In genomic region chr4:141223418-141223817, GRCh38 we compare ENCODE assay signal across 26 cellular contexts. TPM values are rescaled to one million over a fixed set of nuclear protein-coding genes. Genes with fewer than 3 reads are reported as not detected.
DNase-seq lines count a peak whose midpoint lies in the region; ATAC-seq and TF ChIP-seq lines count a peak whose summit lies in the region.
"Had no signal": no experiment of that assay in that cellular context is flagged by ENCODE, and none has a peak within 500 bp of the region (broad histone marks: within the 10 kb centered on the region; RNA-seq: fewer than 3 reads in every experiment).

No MANE protein-coding gene starts in this region.

- no peak for TF ChIP-seq CTCF in left ventricle myocardium inferior (IDR thresholded peaks at IDR 0.05; ENCODE audit: borderline replicate concordance)

- H3K9me3 ChIP-seq in left ventricle myocardium inferior (replicated peaks) (no peaks in the 10 kb centered on the region), skeletal muscle tissue (ENCODE audit: control insufficient read depth in 3 of 3, low read length in 3 of 3) (no peaks in the 10 kb centered on the region)
- H3K9me3 ChIP-seq: left lung, SJSA1, thoracic aorta had no signal

- H3K27me3 ChIP-seq in left ventricle myocardium inferior (ENCODE audit: low read depth) (no peaks in the 10 kb centered on the region), skeletal muscle tissue (ENCODE audit: control insufficient read depth in 3 of 3, insufficient read depth in 3 of 3, low read length in 3 of 3) (no peaks in the 10 kb centered on the region)
- H3K27me3 ChIP-seq: BLaER1 treated with 17β-estradiol and CSF1 and Interleukin-3, amounts not matched to agents 10 nM and 100 nM; left lung; SJSA1 had no signal

- no peaks in the 10 kb centered on the region for H3K9me3 Mint-ChIP-seq in T-helper 1 cell treated with Interleukin-12 subunit alpha and Interleukin-12 subunit beta and Interleukin-4 antibody, amounts not matched to agents 30 μg/mL and 1 μg/mL, for 36 hours
- no peaks in the 10 kb centered on the region for H3K9me3 Mint-ChIP-seq in central memory CD8-positive, alpha-beta T cell
- H3K9me3 Mint-ChIP-seq: activated T-helper 1 cell treated with anti-CD3 and anti-CD28 coated beads, Interleukin-12 subunit alpha, Interleukin-12 subunit beta, Interleukin-2, Interleukin-4 antibody, amounts not matched to agents 30 ng/mL and 10 ng/mL and 1 ng/mL, durations not matched to agents 14 hours and 24 hours and 36 hours had no signal

- no peak for ATAC-seq in Right ventricle myocardium inferior
- no peak for ATAC-seq in central memory CD8-positive, alpha-beta T cell (replicated peaks; ENCODE audit: extremely low read depth, poor library complexity, severe bottlenecking)
- ATAC-seq: left lung; stimulated activated naive CD8-positive, alpha-beta T cell treated with anti-CD3 and anti-CD28 coated beads, Interleukin-15, Interleukin-2, amounts not matched to agents 100 U/mL and 50 U/mL, for 24 hours had no signal

- H3K4me1 Mint-ChIP-seq in T-helper 1 cell treated with Interleukin-12 subunit alpha and Interleukin-12 subunit beta and Interleukin-4 antibody, amounts not matched to agents 30 μg/mL and 1 μg/mL, for 36 hours (ENCODE audit: low read depth) = peaks cover 22% of the 10 kb centered on the region
- peaks cover 43% of the 10 kb centered on the region for H3K4me1 Mint-ChIP-seq in central memory CD8-positive, alpha-beta T cell

- peak overlapping the region; percentile 4 for H3K4me3 Mint-ChIP-seq in T-helper 1 cell treated with Interleukin-12 subunit alpha and Interleukin-12 subunit beta and Interleukin-4 antibody, amounts not matched to agents 30 μg/mL and 1 μg/mL, for 36 hours
- H3K4me3 Mint-ChIP-seq in central memory CD8-positive, alpha-beta T cell = peak overlapping the region; percentile 21

- peak overlapping the region; percentile 84 for H3K4me3 ChIP-seq in left ventricle myocardium inferior
- no peak overlapping the region for H3K4me3 ChIP-seq in skeletal muscle tissue (ENCODE audit: low read length in 3 of 3)
- H3K4me3 ChIP-seq: coronary artery, left lung, SJSA1, thoracic aorta had no signal

- H3K27ac ChIP-seq in left ventricle myocardium inferior (replicated peaks) (peak overlapping the region; percentile 94), skeletal muscle tissue (ENCODE audit: low read depth, low read length) (peak overlapping the region; percentile 42)
- H3K27ac ChIP-seq: 22Rv1; BLaER1 treated with 17β-estradiol and CSF1 and Interleukin-3, amounts not matched to agents 10 nM and 100 nM; coronary artery; GM23248; left lung; SJSA1; thoracic aorta had no signal

- no peak for DNase-seq in T-helper 1 cell
- DNase-seq in left ventricle myocardium inferior = no peak
- DNase-seq in Right ventricle myocardium inferior (ENCODE audit: missing footprints) = no peak
- no peak for DNase-seq in central memory CD8-positive, alpha-beta T cell (ENCODE audit: low spot score in 2 of 2)
- DNase-seq in DMS153 (lab: John Stamatoyannopoulos, UW) = no peak
- no peak for DNase-seq in DMS114 treated with DMSO at 0.1 percent for 48 hours (lab: John Stamatoyannopoulos, UW; ENCODE audit: unreplicated experiment)
- DNase-seq: activated CD4-positive, CD25-positive, alpha-beta regulatory T cell; activated naive CD4-positive, alpha-beta T cell treated with anti-CD3 and anti-CD28 coated beads, Interleukin-2, amount 50 U/mL, for 16 hours; anterior cingulate cortex; effector CD8-positive, alpha-beta T cell; GM23248; IMR-90; left lung; NCI-H1048; NCI-H187; NCI-H82; occipital lobe; stimulated activated naive CD8-positive, alpha-beta T cell treated with anti-CD3 and anti-CD28 coated beads, Interleukin-15, Interleukin-2, amounts not matched to agents 100 U/mL and 50 U/mL, for 24 hours had no signal

- H3K27me3 Mint-ChIP-seq in T-helper 1 cell treated with Interleukin-12 subunit alpha and Interleukin-12 subunit beta and Interleukin-4 antibody, amounts not matched to agents 30 μg/mL and 1 μg/mL, for 36 hours (ENCODE audit: low read depth) = no peaks in the 10 kb centered on the region
- peaks cover 17% of the 10 kb centered on the region for H3K27me3 Mint-ChIP-seq in central memory CD8-positive, alpha-beta T cell

- H3K36me3 Mint-ChIP-seq in T-helper 1 cell treated with Interleukin-12 subunit alpha and Interleukin-12 subunit beta and Interleukin-4 antibody, amounts not matched to agents 30 μg/mL and 1 μg/mL, for 36 hours (ENCODE audit: low read depth) = peaks cover 33% of the 10 kb centered on the region
- peaks cover 45% of the 10 kb centered on the region for H3K36me3 Mint-ChIP-seq in central memory CD8-positive, alpha-beta T cell (ENCODE audit: insufficient read depth)

- no peak overlapping the region for H3K9ac ChIP-seq in skeletal muscle tissue (ENCODE audit: low read depth in 1 of 3, low read length in 3 of 3)
- H3K9ac ChIP-seq: GM23248 had no signal

- no peak overlapping the region for H3K27ac Mint-ChIP-seq in T-helper 1 cell treated with Interleukin-12 subunit alpha and Interleukin-12 subunit beta and Interleukin-4 antibody, amounts not matched to agents 30 μg/mL and 1 μg/mL, for 36 hours
- peak overlapping the region; percentile 32 for H3K27ac Mint-ChIP-seq in central memory CD8-positive, alpha-beta T cell (ENCODE audit: low read depth)

- H3K36me3 ChIP-seq in left ventricle myocardium inferior (peaks cover 42% of the 10 kb centered on the region), skeletal muscle tissue (ENCODE audit: control insufficient read depth in 3 of 3, insufficient read depth in 3 of 3, low read length in 3 of 3) (peaks cover 0 to 11% (median 9%) of the 10 kb centered on the region in 3 donors)

- H3K4me1 ChIP-seq in left ventricle myocardium inferior = peaks cover 69% of the 10 kb centered on the region
- peaks cover 4 to 14% (median 13%) of the 10 kb centered on the region in 3 donors for H3K4me1 ChIP-seq in skeletal muscle tissue (ENCODE audit: control insufficient read depth in 3 of 3, insufficient read depth in 3 of 3, low read length in 3 of 3)

- intact Hi-C loops in left ventricle myocardium inferior (cut with micrococcal nuclease) = no loop called here
- intact Hi-C loops in Right ventricle myocardium inferior (cut with DNase I) = loop anchor here (5.0 kb wide), 2 partner anchors 66 to 356 kb away; no protein-coding TSS in a partner anchor

RNA-seq across cellular contexts. Expression of gene ZNF330, which starts 2.7 kb away (rescaled TPM):
- 144 TPM for total RNA-seq in left ventricle myocardium inferior
- total RNA-seq in Right ventricle myocardium inferior = 156 TPM
- 22.4 TPM for total RNA-seq in skeletal muscle tissue
